ENCODE assay signal across 1 cellular context in the genomic region with DNA sequence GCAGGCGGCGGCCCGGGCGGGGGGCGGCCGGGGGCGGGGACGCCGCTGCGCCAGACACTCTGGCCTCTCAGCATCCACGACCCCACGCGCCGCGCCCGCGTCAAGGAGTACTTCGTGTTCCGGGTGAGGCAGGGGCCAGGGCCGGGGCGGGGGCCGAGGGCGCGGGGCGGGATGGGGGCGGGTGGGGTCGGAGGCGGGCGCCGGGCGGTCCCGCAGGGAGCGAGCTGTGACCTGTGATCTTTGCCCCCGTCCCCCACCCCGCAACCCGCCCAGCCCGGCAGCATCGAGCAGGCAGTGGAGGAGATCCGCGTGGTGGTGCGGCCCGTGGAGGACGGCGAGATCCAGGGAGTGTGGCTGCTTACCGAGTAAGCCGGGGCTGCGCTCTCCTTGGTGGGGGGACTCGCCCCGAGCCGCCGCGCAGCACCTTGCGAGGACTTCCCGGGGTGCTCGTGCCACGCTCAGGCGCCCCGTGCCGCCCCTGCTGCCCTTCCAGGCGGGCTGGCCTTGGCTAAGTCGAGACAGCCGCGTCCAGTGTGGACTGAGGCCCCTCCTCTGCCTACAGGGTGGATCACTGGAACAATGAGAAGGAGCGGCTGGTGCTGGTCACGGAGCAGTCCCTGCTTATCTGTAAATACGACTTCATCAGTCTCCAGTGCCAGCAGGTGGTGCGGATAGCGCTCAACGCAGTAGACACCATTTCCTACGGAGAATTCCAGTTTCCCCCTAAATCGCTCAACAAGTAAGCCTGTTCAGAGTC.
TF ChIP-seq lines count a peak whose summit lies in the region.

No MANE protein-coding gene starts in this region.

TF ChIP-seq in HepG2, 621 proteins besides CTCF, POLR2A, EP300 and RAD21 (continued from another document and continues in another):
- TF ChIP-seq, protein P1, sequence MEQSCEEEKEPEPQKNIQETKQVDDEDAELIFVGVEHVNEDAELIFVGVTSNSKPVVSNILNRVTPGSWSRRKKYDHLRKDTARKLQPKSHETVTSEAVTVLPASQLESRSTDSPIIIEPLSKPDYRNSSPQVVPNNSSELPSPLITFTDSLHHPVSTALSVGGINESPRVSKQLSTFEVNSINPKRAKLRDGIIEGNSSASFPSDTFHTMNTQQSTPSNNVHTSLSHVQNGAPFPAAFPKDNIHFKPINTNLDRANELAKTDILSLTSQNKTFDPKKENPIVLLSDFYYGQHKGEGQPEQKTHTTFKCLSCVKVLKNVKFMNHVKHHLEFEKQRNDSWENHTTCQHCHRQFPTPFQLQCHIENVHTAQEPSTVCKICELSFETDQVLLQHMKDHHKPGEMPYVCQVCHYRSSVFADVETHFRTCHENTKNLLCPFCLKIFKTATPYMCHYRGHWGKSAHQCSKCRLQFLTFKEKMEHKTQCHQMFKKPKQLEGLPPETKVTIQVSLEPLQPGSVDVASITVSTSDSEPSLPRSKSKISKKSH (CRISPR knock-in tag; IDR thresholded peaks at IDR 0.05; ENCODE audit: borderline replicate concordance), result no peak; the same call in 1 of the 2 replicates
- TF ChIP-seq ZNF720 (CRISPR knock-in tag; IDR thresholded peaks at IDR 0.05) (no peak), ZNF75D (CRISPR knock-in tag; IDR thresholded peaks at IDR 0.05; ENCODE audit: borderline replicate concordance) (no peak), RXRA (CRISPR knock-in tag; IDR thresholded peaks at IDR 0.05) (peak; percentile 40; the same call in 1 of the 2 replicates), ARNTL (CRISPR knock-in tag; IDR thresholded peaks at IDR 0.05) (peak; percentile 42), ZNF570 (CRISPR knock-in tag; IDR thresholded peaks at IDR 0.05; ENCODE audit: borderline replicate concordance) (no peak), ZFP36 (IDR thresholded peaks at IDR 0.05; ENCODE audit: borderline replicate concordance, low read depth, low read length, partially characterized antibody) (no peak), BHLHE40 (IDR thresholded peaks at IDR 0.05; ENCODE audit: low read length) (peak; percentile 48; the same call in 1 of the 2 replicates), NCOA5 (CRISPR knock-in tag; IDR thresholded peaks at IDR 0.05) (no peak), PHF20 (CRISPR knock-in tag; IDR thresholded peaks at IDR 0.05) (0 out of 2 replicates have a peak, but pooled peaks have one; percentile 38), NFE2L2 (IDR thresholded peaks at IDR 0.05; ENCODE audit: low read length) (no peak), GATAD2A (CRISPR knock-in tag; IDR thresholded peaks at IDR 0.05) (peak; percentile 36; the same call in 1 of the 2 replicates), ZNF7 (CRISPR knock-in tag; IDR thresholded peaks at IDR 0.05) (no peak), NR2C2 (CRISPR knock-in tag; IDR thresholded peaks at IDR 0.05; ENCODE audit: borderline replicate concordance) (peak; percentile 50), ZNF296 (CRISPR knock-in tag; conservative IDR thresholded peaks at IDR 0.05) (no peak), FOSL2 (CRISPR knock-in tag; IDR thresholded peaks at IDR 0.05) (no peak), JDP2 (CRISPR knock-in tag; IDR thresholded peaks at IDR 0.05; ENCODE audit: borderline replicate concordance) (no peak), RCOR2 (CRISPR knock-in tag; IDR thresholded peaks at IDR 0.05) (no peak), ZFP1 (CRISPR knock-in tag; IDR thresholded peaks at IDR 0.05) (no peak), PPARG (CRISPR knock-in tag; conservative IDR thresholded peaks at IDR 0.05) (no peak), BORCS8-MEF2B (CRISPR knock-in tag; IDR thresholded peaks at IDR 0.05) (peak; percentile 31; the same call in 1 of the 2 replicates), ZNF83 (CRISPR knock-in tag; IDR thresholded peaks at IDR 0.05; ENCODE audit: borderline replicate concordance) (0 out of 2 replicates have a peak, but pooled peaks have one; percentile 49)
- TF ChIP-seq, protein P2, sequence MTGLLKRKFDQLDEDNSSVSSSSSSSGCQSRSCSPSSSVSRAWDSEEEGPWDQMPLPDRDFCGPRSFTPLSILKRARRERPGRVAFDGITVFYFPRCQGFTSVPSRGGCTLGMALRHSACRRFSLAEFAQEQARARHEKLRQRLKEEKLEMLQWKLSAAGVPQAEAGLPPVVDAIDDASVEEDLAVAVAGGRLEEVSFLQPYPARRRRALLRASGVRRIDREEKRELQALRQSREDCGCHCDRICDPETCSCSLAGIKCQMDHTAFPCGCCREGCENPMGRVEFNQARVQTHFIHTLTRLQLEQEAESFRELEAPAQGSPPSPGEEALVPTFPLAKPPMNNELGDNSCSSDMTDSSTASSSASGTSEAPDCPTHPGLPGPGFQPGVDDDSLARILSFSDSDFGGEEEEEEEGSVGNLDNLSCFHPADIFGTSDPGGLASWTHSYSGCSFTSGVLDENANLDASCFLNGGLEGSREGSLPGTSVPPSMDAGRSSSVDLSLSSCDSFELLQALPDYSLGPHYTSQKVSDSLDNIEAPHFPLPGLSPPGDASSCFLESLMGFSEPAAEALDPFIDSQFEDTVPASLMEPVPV (CRISPR knock-in tag; IDR thresholded peaks at IDR 0.05), result peak; percentile 77; the same call in 1 of the 2 replicates
- TF ChIP-seq, protein P3, sequence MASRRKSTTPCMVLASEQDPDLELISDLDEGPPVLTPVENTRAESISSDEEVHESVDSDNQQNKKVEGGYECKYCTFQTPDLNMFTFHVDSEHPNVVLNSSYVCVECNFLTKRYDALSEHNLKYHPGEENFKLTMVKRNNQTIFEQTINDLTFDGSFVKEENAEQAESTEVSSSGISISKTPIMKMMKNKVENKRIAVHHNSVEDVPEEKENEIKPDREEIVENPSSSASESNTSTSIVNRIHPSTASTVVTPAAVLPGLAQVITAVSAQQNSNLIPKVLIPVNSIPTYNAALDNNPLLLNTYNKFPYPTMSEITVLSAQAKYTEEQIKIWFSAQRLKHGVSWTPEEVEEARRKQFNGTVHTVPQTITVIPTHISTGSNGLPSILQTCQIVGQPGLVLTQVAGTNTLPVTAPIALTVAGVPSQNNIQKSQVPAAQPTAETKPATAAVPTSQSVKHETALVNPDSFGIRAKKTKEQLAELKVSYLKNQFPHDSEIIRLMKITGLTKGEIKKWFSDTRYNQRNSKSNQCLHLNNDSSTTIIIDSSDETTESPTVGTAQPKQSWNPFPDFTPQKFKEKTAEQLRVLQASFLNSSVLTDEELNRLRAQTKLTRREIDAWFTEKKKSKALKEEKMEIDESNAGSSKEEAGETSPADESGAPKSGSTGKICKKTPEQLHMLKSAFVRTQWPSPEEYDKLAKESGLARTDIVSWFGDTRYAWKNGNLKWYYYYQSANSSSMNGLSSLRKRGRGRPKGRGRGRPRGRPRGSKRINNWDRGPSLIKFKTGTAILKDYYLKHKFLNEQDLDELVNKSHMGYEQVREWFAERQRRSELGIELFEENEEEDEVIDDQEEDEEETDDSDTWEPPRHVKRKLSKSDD (CRISPR knock-in tag; IDR thresholded peaks at IDR 0.05; ENCODE audit: low read depth), result 0 out of 2 replicates have a peak, but pooled peaks have one; percentile 30
- TF ChIP-seq, protein P4, sequence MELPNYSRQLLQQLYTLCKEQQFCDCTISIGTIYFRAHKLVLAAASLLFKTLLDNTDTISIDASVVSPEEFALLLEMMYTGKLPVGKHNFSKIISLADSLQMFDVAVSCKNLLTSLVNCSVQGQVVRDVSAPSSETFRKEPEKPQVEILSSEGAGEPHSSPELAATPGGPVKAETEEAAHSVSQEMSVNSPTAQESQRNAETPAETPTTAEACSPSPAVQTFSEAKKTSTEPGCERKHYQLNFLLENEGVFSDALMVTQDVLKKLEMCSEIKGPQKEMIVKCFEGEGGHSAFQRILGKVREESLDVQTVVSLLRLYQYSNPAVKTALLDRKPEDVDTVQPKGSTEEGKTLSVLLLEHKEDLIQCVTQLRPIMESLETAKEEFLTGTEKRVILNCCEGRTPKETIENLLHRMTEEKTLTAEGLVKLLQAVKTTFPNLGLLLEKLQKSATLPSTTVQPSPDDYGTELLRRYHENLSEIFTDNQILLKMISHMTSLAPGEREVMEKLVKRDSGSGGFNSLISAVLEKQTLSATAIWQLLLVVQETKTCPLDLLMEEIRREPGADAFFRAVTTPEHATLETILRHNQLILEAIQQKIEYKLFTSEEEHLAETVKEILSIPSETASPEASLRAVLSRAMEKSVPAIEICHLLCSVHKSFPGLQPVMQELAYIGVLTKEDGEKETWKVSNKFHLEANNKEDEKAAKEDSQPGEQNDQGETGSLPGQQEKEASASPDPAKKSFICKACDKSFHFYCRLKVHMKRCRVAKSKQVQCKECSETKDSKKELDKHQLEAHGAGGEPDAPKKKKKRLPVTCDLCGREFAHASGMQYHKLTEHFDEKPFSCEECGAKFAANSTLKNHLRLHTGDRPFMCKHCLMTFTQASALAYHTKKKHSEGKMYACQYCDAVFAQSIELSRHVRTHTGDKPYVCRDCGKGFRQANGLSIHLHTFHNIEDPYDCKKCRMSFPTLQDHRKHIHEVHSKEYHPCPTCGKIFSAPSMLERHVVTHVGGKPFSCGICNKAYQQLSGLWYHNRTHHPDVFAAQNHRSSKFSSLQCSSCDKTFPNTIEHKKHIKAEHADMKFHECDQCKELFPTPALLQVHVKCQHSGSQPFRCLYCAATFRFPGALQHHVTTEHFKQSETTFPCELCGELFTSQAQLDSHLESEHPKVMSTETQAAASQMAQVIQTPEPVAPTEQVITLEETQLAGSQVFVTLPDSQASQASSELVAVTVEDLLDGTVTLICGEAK (IDR thresholded peaks at IDR 0.05), result no peak
- TF ChIP-seq, protein P4 (CRISPR knock-in tag; IDR thresholded peaks at IDR 0.05), result peak; percentile 32; the same call in 1 of the 2 replicates
- TF ChIP-seq, protein P5, sequence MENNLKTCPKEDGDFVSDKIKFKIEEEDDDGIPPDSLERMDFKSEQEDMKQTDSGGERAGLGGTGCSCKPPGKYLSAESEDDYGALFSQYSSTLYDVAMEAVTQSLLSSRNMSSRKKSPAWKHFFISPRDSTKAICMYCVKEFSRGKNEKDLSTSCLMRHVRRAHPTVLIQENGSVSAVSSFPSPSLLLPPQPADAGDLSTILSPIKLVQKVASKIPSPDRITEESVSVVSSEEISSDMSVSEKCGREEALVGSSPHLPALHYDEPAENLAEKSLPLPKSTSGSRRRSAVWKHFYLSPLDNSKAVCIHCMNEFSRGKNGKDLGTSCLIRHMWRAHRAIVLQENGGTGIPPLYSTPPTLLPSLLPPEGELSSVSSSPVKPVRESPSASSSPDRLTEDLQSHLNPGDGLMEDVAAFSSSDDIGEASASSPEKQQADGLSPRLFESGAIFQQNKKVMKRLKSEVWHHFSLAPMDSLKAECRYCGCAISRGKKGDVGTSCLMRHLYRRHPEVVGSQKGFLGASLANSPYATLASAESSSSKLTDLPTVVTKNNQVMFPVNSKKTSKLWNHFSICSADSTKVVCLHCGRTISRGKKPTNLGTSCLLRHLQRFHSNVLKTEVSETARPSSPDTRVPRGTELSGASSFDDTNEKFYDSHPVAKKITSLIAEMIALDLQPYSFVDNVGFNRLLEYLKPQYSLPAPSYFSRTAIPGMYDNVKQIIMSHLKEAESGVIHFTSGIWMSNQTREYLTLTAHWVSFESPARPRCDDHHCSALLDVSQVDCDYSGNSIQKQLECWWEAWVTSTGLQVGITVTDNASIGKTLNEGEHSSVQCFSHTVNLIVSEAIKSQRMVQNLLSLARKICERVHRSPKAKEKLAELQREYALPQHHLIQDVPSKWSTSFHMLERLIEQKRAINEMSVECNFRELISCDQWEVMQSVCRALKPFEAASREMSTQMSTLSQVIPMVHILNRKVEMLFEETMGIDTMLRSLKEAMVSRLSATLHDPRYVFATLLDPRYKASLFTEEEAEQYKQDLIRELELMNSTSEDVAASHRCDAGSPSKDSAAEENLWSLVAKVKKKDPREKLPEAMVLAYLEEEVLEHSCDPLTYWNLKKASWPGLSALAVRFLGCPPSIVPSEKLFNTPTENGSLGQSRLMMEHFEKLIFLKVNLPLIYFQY (CRISPR knock-in tag; IDR thresholded peaks at IDR 0.05; ENCODE audit: borderline replicate concordance), result no peak
- TF ChIP-seq, protein P6, sequence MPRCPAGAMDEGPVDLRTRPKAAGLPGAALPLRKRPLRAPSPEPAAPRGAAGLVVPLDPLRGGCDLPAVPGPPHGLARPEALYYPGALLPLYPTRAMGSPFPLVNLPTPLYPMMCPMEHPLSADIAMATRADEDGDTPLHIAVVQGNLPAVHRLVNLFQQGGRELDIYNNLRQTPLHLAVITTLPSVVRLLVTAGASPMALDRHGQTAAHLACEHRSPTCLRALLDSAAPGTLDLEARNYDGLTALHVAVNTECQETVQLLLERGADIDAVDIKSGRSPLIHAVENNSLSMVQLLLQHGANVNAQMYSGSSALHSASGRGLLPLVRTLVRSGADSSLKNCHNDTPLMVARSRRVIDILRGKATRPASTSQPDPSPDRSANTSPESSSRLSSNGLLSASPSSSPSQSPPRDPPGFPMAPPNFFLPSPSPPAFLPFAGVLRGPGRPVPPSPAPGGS (CRISPR knock-in tag; IDR thresholded peaks at IDR 0.05), result peak; percentile 74
